Comparison of ENCODE assay signal across 21 cellular contexts in the genomic region with DNA sequence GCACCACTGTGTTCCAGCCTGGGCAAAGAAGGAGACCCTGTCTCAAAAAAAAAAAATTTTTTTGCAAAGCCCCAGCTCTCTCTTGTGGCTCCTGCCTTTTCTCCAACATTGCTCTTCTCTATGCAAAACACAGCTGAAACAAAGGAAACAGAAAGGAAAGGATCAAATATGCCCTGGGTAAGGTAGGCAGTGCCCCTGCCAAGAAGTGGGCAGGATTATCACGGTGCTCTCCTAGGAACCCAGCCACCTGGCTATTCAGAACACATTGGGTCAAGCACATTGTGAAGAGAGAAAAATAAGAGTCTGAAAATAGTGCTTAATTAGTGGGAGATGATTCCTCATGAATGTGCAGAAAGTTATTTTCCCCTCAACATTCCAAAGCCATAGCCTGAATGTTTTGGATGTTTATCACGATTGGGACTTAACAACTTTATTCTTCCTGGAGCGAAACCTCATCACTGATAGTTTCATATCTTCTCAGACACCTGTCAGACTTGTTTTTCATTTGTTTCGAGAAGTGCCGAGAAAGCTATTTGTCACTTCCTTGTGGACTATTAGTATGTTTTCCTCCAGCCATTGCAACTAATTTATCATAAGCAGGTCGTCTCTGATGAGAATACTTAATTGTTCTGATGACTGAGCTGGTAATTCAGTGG. TPM values are rescaled to one million over a fixed set of nuclear protein-coding genes. Genes with fewer than 3 reads are reported as not detected.
DNase-seq lines count a peak whose midpoint lies in the region; ATAC-seq and TF ChIP-seq lines count a peak whose summit lies in the region.
"Had no signal": no experiment of that assay in that cellular context is flagged by ENCODE, and none has a peak within 500 bp of the region (broad histone marks: within the 10 kb centered on the region; RNA-seq: fewer than 3 reads in every experiment).

No MANE protein-coding gene starts in this region.

- TF ChIP-seq CTCF in AG10803 (conservative IDR thresholded peaks at IDR 0.05; ENCODE audit: low read length), result no peak
- no peak for TF ChIP-seq CTCF in IMR-90 (conservative IDR thresholded peaks at IDR 0.05; ENCODE audit: low read depth, low read length)
- TF ChIP-seq CTCF in chondrocyte (IDR thresholded peaks at IDR 0.05), result no peak

- peak overlapping the region; percentile 44; the same call in 1 of the 2 replicates for H2AK5ac ChIP-seq in IMR-90 (ENCODE audit: low read depth, low read length)

- peaks cover 11% of the 10 kb centered on the region for H3K4me1 ChIP-seq in IMR-90 (ENCODE audit: control insufficient read depth, insufficient read depth, low read length)
- H3K4me1 ChIP-seq: Caco-2, neural progenitor cell had no signal

- H3K4me3 ChIP-seq in AG10803 (ENCODE audit: low read length), result no peak overlapping the region
- H3K4me3 ChIP-seq in IMR-90 (ENCODE audit: insufficient read depth, low read depth, low read length), result no peak overlapping the region
- H3K4me3 ChIP-seq: esophagus muscularis mucosa, GM12878, heart right ventricle, neural progenitor cell had no signal

- H3K4me3 Mint-ChIP-seq in chondrocyte (ENCODE audit: unreplicated experiment), result no peak overlapping the region
- H3K4me3 Mint-ChIP-seq: neural progenitor cell had no signal

- H3K9me3 Mint-ChIP-seq in chondrocyte (ENCODE audit: low read depth), result no peaks in the 10 kb centered on the region
- H3K9me3 Mint-ChIP-seq: neural progenitor cell had no signal

- H2BK120ac ChIP-seq in IMR-90 (ENCODE audit: low read depth, low read length), result no peak overlapping the region; the same call in 1 of the 2 replicates

- CTCF ChIA-PET in IMR-90 (lab: Yijun Ruan, JAX), result interaction anchor here (0.6 to 0.7 kb wide), 2 partner anchors 131 to 229 kb away, joined by 3 to 5 read pairs; no protein-coding TSS in a partner anchor

- TF ChIP-seq RAD21 in IMR-90 (IDR thresholded peaks at IDR 0.05; ENCODE audit: low read length), result no peak

- ATAC-seq in IMR-90 (ENCODE audit: low read depth) (peak; percentile 58), GM18868 (IDR thresholded peaks at IDR 0.05; ENCODE audit: unreplicated experiment) (no peak), HG03469 (IDR thresholded peaks at IDR 0.05; ENCODE audit: unreplicated experiment) (no peak)
- ATAC-seq: GM12878, heart right ventricle, Panc1 had no signal

- in situ Hi-C loops in IMR-90 (cut with MboI; ENCODE audit: low sequenced_read_pairs), result no loop called here

- TF ChIP-seq POLR2A in IMR-90 (IDR thresholded peaks at IDR 0.05; ENCODE audit: low read depth, low read length), result no peak

- H3K18ac ChIP-seq in IMR-90 (ENCODE audit: low read depth, low read length), result no peak overlapping the region; the same call in 1 of the 2 replicates

- WGBS in IMR-90 (ENCODE audit: extremely low coverage in 2 of 2, insufficient read length in 1 of 2), 2 experiments, result no CpG with 5 or more reads among the region's 6 CpGs

- H3K27me3 Mint-ChIP-seq in chondrocyte (ENCODE audit: low read depth), result no peaks in the 10 kb centered on the region
- H3K27me3 Mint-ChIP-seq: IgD-negative memory B cell had no signal

- H2BK20ac ChIP-seq in IMR-90 (ENCODE audit: low read depth, low read length), result peak overlapping the region; percentile 71

- H3K27ac ChIP-seq in IMR-90 (ENCODE audit: insufficient read depth, low read length), result no peak overlapping the region
- H3K27ac ChIP-seq: heart right ventricle, neural progenitor cell had no signal

- peak overlapping the region; percentile 32 for H3K27ac Mint-ChIP-seq in chondrocyte (ENCODE audit: unreplicated experiment)
- H3K27ac Mint-ChIP-seq: IgD-negative memory B cell, neural progenitor cell had no signal

- H3K36me3 ChIP-seq in IMR-90 (ENCODE audit: control insufficient read depth, insufficient read depth, low read length), result 0 out of 2 replicates have a peak, but pooled peaks cover 1% of the 10 kb centered on the region
- H3K36me3 ChIP-seq: neural progenitor cell had no signal

- H3K79me1 ChIP-seq in IMR-90 (ENCODE audit: low read depth in 1 of 2, low read length in 2 of 2), result no peaks in the 10 kb centered on the region; a peak in 1 of 4 replicates

- H3K9ac ChIP-seq in IMR-90 (ENCODE audit: low read depth, low read length), result no peak overlapping the region
- H3K9ac ChIP-seq: neural progenitor cell had no signal

- intact Hi-C loops in IMR-90 (cut with micrococcal nuclease), result no loop called here

- dilution Hi-C loops in IMR-90 (cut with HindIII; ENCODE audit: low sequenced_read_pairs, unreplicated experiment), result no loop called here

- no peak overlapping the region for H2BK5ac ChIP-seq in IMR-90 (ENCODE audit: low read depth, low read length, poor library complexity, severe bottlenecking)

- peaks cover 7% of the 10 kb centered on the region for H3K36me3 Mint-ChIP-seq in chondrocyte (ENCODE audit: low read depth)
- H3K36me3 Mint-ChIP-seq: IgD-negative memory B cell, neural progenitor cell had no signal

- peak overlapping the region; percentile 45; the same call in 1 of the 2 replicates for H3K4ac ChIP-seq in IMR-90 (ENCODE audit: low read depth, low read length)

- peaks cover 17% of the 10 kb centered on the region for H3K9me1 ChIP-seq in IMR-90 (ENCODE audit: insufficient read depth, low read length)

- no peak overlapping the region for H3K56ac ChIP-seq in IMR-90 (ENCODE audit: extremely low read depth, insufficient read depth, low read length)

- peak overlapping the region in 1 of 2 experiments; percentile 20; a peak in 1 of 4 replicates for H4K8ac ChIP-seq in IMR-90 (ENCODE audit: low read depth in 2 of 2, low read length in 2 of 2)

- H3K27me3 ChIP-seq in IMR-90 (ENCODE audit: control insufficient read depth, insufficient read depth, low read length), result no peaks in the 10 kb centered on the region
- H3K27me3 ChIP-seq: esophagus muscularis mucosa, heart right ventricle, neural progenitor cell had no signal

- H4K20me1 ChIP-seq in IMR-90 (ENCODE audit: insufficient read depth, low read length), result no peaks in the 10 kb centered on the region

- peak overlapping the region; percentile 20; the same call in 1 of the 2 replicates for H4K91ac ChIP-seq in IMR-90 (ENCODE audit: insufficient read depth, low read depth, low read length)

- peaks cover 2% of the 10 kb centered on the region; the same call in 1 of the 2 replicates for H3K9me3 ChIP-seq in IMR-90 (ENCODE audit: control insufficient read depth, insufficient read depth, low read length)
- H3K9me3 ChIP-seq: Caco-2, esophagus muscularis mucosa, heart right ventricle had no signal

- DNase-seq in AG10803 (ENCODE audit: low read depth) (peak; percentile 87), IMR-90 (peak; percentile 45), chondrocyte (ENCODE audit: low spot score) (no peak), myocyte (ENCODE audit: low read depth) (peak; percentile 62), dedifferentiated amniotic fluid mesenchymal stem cell (ENCODE audit: extremely low spot score) (no peak), NCI-H82 treated with DMSO at 0.1 percent for 48 hours (lab: John Stamatoyannopoulos, UW; ENCODE audit: unreplicated experiment) (no peak)
- DNase-seq: activated CD4-positive, alpha-beta T cell treated with anti-CD3 and anti-CD28 coated beads, Interleukin-2, amount 50 U/mL, for 1 hour; activated naive CD4-positive, alpha-beta T cell treated with Interleukin-2 at 50 U/mL for 16 hours; activated T-cell treated with anti-CD3 and anti-CD28 coated beads for 4 hours; Caco-2; heart right ventricle; mesendoderm; NCI-H2171; NCI-H748 treated with DMSO at 0.1 percent for 48 hours had no signal

- no peak overlapping the region for H4K5ac ChIP-seq in IMR-90 (ENCODE audit: low read depth, low read length)

- H2AFZ ChIP-seq in IMR-90 (replicated peaks; ENCODE audit: low read length, poor library complexity), result no peak overlapping the region
- H2AFZ ChIP-seq: neural progenitor cell had no signal

- H3K23ac ChIP-seq in IMR-90 (ENCODE audit: low read depth, low read length), result no peak overlapping the region

- peaks cover 16% of the 10 kb centered on the region for H3K4me1 Mint-ChIP-seq in chondrocyte (ENCODE audit: low read depth)

- no peak overlapping the region for H2BK15ac ChIP-seq in IMR-90 (ENCODE audit: low read depth, low read length)

- H2AK9ac ChIP-seq in IMR-90 (replicated peaks; ENCODE audit: low read depth, low read length, poor library complexity), result no peak overlapping the region

- POLR2A ChIA-PET in IMR-90 (lab: Charles Lee; ENCODE audit: unreplicated experiment), result interaction anchor here (0.7 kb wide), 1 partner anchor 34 kb away, joined by 4 read pairs; no protein-coding TSS in a partner anchor

- no peak overlapping the region for H3K14ac ChIP-seq in IMR-90 (replicated peaks; ENCODE audit: low read depth, low read length)

- peak overlapping the region; percentile 72; the same call in 1 of the 2 replicates for H3K4me2 ChIP-seq in IMR-90 (ENCODE audit: low read depth, low read length)
- H3K4me2 ChIP-seq: neural progenitor cell had no signal

- BruUV-seq in IMR-90 (replicated peaks; lab: Mats Ljungman, UMichigan), result no TSS peak

TF ChIP-seq in IMR-90, 13 proteins besides CTCF, POLR2A, EP300 and RAD21 (continues in another document):
- TF ChIP-seq FOS (IDR thresholded peaks at IDR 0.05; ENCODE audit: low read depth, low read length), result no peak
- no peak for TF ChIP-seq MXI1 (IDR thresholded peaks at IDR 0.05; ENCODE audit: borderline replicate concordance, low read depth, low read length)
- TF ChIP-seq CEBPB (IDR thresholded peaks at IDR 0.05; ENCODE audit: low read depth, low read length), result no peak
- TF ChIP-seq MAFK (IDR thresholded peaks at IDR 0.05; ENCODE audit: low read depth, low read length), result no peak
- no peak for TF ChIP-seq ELK1 (IDR thresholded peaks at IDR 0.05; ENCODE audit: borderline replicate concordance, low read depth, low read length)
- TF ChIP-seq RFX5 (IDR thresholded peaks at IDR 0.05; ENCODE audit: low read depth, low read length), result no peak
- TF ChIP-seq SMC3 (IDR thresholded peaks at IDR 0.05; ENCODE audit: low read depth, low read length), result no peak

RNA-seq across cellular contexts. Expression of gene RPL31, which starts 42.7 kb away (rescaled TPM):
- 358 and 938 TPM in 2 replicates for total RNA-seq in IMR-90 (2012; rRNA removed)
- polyA plus RNA-seq in IMR-90 (2012; rRNA removed), result 2,908 and 2,963 TPM in 2 replicates
- 1,196 and 1,893 TPM in 2 replicates for polyA plus RNA-seq in IMR-90 (2012; cell fraction: cytosol; rRNA removed)
- polyA plus RNA-seq in IMR-90 (2012; cell fraction: nucleus; rRNA removed; ENCODE audit: low replicate concordance), result 150 and 1,238 TPM in 2 replicates
- 951 to 1,014 TPM (median 979 TPM) in 3 replicates for total RNA-seq in chondrocyte
- 637 and 797 TPM in 2 replicates for total RNA-seq in myocyte
- polyA plus RNA-seq in myocyte (2012), result 2,509 TPM

Comparison
In these comparisons a context has a peak if more than half of its experiments do, and no peak if none do; other contexts are left out.
1. DNase-seq: peak in AG10803 (single experiment), IMR-90 (single experiment) and myocyte (single experiment); none in chondrocyte (single experiment), dedifferentiated amniotic fluid mesenchymal stem cell (single experiment) and NCI-H82 treated with DMSO at 0.1 percent for 48 hours (single experiment).